In genomic region chr12:108712164-108712924, GRCh38 we compare ENCODE assay signal across 1 cellular context.
TF ChIP-seq lines count a peak whose summit lies in the region.

No MANE protein-coding gene starts in this region.

TF ChIP-seq in SK-N-SH treated with all-trans-retinoic acid at 6 μM for 48 hours, 23 proteins besides CTCF, POLR2A, EP300 and RAD21:
- no peak for TF ChIP-seq TSHZ2 (CRISPR knock-in tag; IDR thresholded peaks at IDR 0.05)
